ENCODE assay signal across 1 cellular context in the genomic region with DNA sequence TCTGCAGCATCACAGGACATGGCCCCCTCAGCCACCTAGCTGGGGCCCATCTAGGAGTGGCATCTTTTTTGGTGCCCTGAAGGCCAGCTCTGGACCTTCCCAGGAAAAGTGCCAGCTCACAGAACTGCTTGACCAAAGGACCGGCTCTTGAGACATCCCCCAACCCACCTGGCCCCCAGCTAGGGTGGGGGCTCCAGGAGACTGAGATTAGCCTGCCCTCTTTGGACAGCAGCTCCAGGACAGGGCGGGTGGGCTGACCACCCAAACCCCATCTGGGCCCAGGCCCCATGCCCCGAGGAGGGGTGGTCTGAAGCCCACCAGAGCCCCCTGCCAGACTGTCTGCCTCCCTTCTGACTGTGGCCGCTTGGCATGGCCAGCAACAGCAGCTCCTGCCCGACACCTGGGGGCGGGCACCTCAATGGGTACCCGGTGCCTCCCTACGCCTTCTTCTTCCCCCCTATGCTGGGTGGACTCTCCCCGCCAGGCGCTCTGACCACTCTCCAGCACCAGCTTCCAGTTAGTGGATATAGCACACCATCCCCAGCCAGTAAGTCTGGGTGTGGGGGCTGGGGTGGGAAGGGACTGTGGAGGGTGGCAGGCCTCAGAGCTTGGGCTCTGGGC.
TF ChIP-seq lines count a peak whose summit lies in the region.

No MANE protein-coding gene starts in this region.

TF ChIP-seq in HCT116, 20 proteins besides CTCF, POLR2A, EP300 and RAD21 (continued from another document):
- TF ChIP-seq, protein P1, sequence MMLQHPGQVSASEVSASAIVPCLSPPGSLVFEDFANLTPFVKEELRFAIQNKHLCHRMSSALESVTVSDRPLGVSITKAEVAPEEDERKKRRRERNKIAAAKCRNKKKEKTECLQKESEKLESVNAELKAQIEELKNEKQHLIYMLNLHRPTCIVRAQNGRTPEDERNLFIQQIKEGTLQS (IDR thresholded peaks at IDR 0.05), result no peak
- TF ChIP-seq EGR1 (IDR thresholded peaks at IDR 0.05; ENCODE audit: low read depth), result no peak
- no peak for TF ChIP-seq ZNF274 (IDR thresholded peaks at IDR 0.05; ENCODE audit: low read depth, low read length)
- TF ChIP-seq SP1 (IDR thresholded peaks at IDR 0.05; ENCODE audit: low read depth), result no peak
